In genomic region chr4:140242357-140243284, GRCh38 we compare ENCODE assay signal across 8 cellular contexts.
A peak's percentile ranks its signal among the peaks of the same experiment; 100 is the strongest.
DNase-seq lines count a peak whose midpoint lies in the region; ATAC-seq, FAIRE-seq and TF ChIP-seq lines count a peak whose summit lies in the region.

No MANE protein-coding gene starts in this region.

- no peak for TF ChIP-seq EP300 in GM12878 (IDR thresholded peaks at IDR 0.05; ENCODE audit: borderline replicate concordance in 1 of 2, control insufficient read depth in 1 of 2, low read depth in 2 of 2, low read length in 2 of 2)

- peaks cover 19% of the 10 kb centered on the region for H3K4me1 ChIP-seq in CD8-positive, alpha-beta T cell (ENCODE audit: insufficient read depth, low read length)
- peaks cover 14% of the 10 kb centered on the region for H3K4me1 ChIP-seq in GM12878 (ENCODE audit: control insufficient read depth, insufficient read depth, low read length)
- peaks cover 20 to 33% of the 10 kb centered on the region in 2 donors for H3K4me1 ChIP-seq in thoracic aorta (ENCODE audit: control insufficient read depth in 1 of 2, low read depth in 2 of 2)

- peak overlapping the region; percentile 25; the same call in 1 of the 2 replicates for H3K9ac ChIP-seq in GM12878 (ENCODE audit: control insufficient read depth, insufficient read depth, low read length)

- H3K4me2 ChIP-seq in GM12878 (ENCODE audit: control insufficient read depth, insufficient read depth) = peak overlapping the region; percentile 75

- H3K27ac ChIP-seq in CD8-positive, alpha-beta T cell (ENCODE audit: low read depth, low read length) = no peak overlapping the region
- H3K27ac ChIP-seq in GM12878 (ENCODE audit: control insufficient read depth, insufficient read depth) (no peak overlapping the region), thoracic aorta (peak overlapping the region; percentile 41 to 45)

- intact Hi-C loops in CD8-positive, alpha-beta T cell (cut with DNase I, micrococcal nuclease) = no loop called here
- intact Hi-C loops in GM12878 (cut with micrococcal nuclease; ENCODE audit: unreplicated experiment) = no loop called here

- ATAC-seq in CD8-positive, alpha-beta T cell = peak; percentile 42
- ATAC-seq in GM21390 (IDR thresholded peaks at IDR 0.05; ENCODE audit: unreplicated experiment) (peak; percentile 73), GM12878 (peak; percentile 79), thoracic aorta (ENCODE audit: insufficient number of reproducible peaks, low FRiP score, low read depth) (no peak)

- H3K9me3 Mint-ChIP-seq in CD8-positive, alpha-beta T cell = no peaks in the 10 kb centered on the region

- in situ Hi-C loops in GM12878 (cut with MboI) = no loop called here

- RAD21 ChIA-PET in GM12878 (lab: Charles Lee; ENCODE audit: unreplicated experiment) = interaction anchor here (1.0 to 1.5 kb wide), 3 partner anchors 11 to 263 kb away, joined by 3 read pairs; no protein-coding TSS in a partner anchor

- CTCF ChIA-PET in CD8-positive, alpha-beta T cell (lab: Charles Lee) = interaction anchor here (0.9 to 4.4 kb wide), 4 partner anchors 11 to 231 kb away, joined by 3 to 37 read pairs (median 4); no protein-coding TSS in a partner anchor
- CTCF ChIA-PET in GM12878 (lab: Yijun Ruan, JAX) = interaction anchor here (0.8 to 1.4 kb wide), 7 partner anchors 9 to 640 kb away, joined by 3 to 5 read pairs (median 4); no protein-coding TSS in a partner anchor

- no peak for DNase-seq in CD8-positive, alpha-beta T cell
- DNase-seq in Jurkat, Clone E6-1 (ENCODE audit: low read depth, low spot score) = peak; percentile 33
- DNase-seq in GM12878 (ENCODE audit: low read depth, low spot score) (no peak), thoracic aorta (ENCODE audit: low spot score) (no peak), D341Med (ENCODE audit: low spot score) (no peak), urothelium cell line (ENCODE audit: low spot score) (no peak)
- DNase-seq in NK-92 treated with Interleukin-12 subunit alpha and Interleukin-12 subunit beta, amount 100 ng/mL, for 24 hours (lab: John Stamatoyannopoulos, UW) = no peak

- no peak for TF ChIP-seq RAD21 in GM12878 (IDR thresholded peaks at IDR 0.05; ENCODE audit: insufficient read depth, low read depth, low read length)

- H3K27me3 ChIP-seq in CD8-positive, alpha-beta T cell (ENCODE audit: insufficient read depth, low read length) = no peaks in the 10 kb centered on the region
- peaks cover 4 to 6% of the 10 kb centered on the region in 2 experiments; a peak in 3 of 4 replicates for H3K27me3 ChIP-seq in GM12878 (replicated peaks in 1 of 2; ENCODE audit: control insufficient read depth in 2 of 2, insufficient read depth in 2 of 2, low read length in 1 of 2)
- H3K27me3 ChIP-seq in thoracic aorta (replicated peaks; ENCODE audit: insufficient read depth) = no peaks in the 10 kb centered on the region

- H3K27ac Mint-ChIP-seq in CD8-positive, alpha-beta T cell = peak overlapping the region; percentile 82

- FAIRE-seq in GM12878 (lab: Jason Lieb, UNC) (peak; percentile 44), urothelium cell line (lab: Jason Lieb, UNC) (no peak)

- H3K4me1 Mint-ChIP-seq in CD8-positive, alpha-beta T cell (ENCODE audit: low read depth) = peaks cover 30% of the 10 kb centered on the region

- H3K27me3 Mint-ChIP-seq in CD8-positive, alpha-beta T cell (ENCODE audit: low read depth) = peaks cover 2% of the 10 kb centered on the region

- no peaks in the 10 kb centered on the region for H3K79me2 ChIP-seq in GM12878 (ENCODE audit: control insufficient read depth, insufficient read depth, low read length)

- BruUV-seq in GM12878 (replicated peaks; lab: Mats Ljungman, UMichigan) = no TSS peak

- 47% methylated on average over 8 of the region's 8 CpGs for WGBS in GM12878 (ENCODE audit: insufficient coverage, insufficient replicate concordance, low lambda C conversion rate, missing lambda C conversion rate)

- POLR2A ChIA-PET in CD8-positive, alpha-beta T cell (lab: Charles Lee) = interaction anchor here (0.7 to 1.0 kb wide), 3 partner anchors 9 to 200 kb away, joined by 3 read pairs; no protein-coding TSS in a partner anchor
- POLR2A ChIA-PET in GM12878 (lab: Charles Lee) = no interaction called here

- H3K9me3 ChIP-seq in CD8-positive, alpha-beta T cell (ENCODE audit: low read length) = no peaks in the 10 kb centered on the region
- no peaks in the 10 kb centered on the region for H3K9me3 ChIP-seq in GM12878 (replicated peaks; ENCODE audit: control insufficient read depth, insufficient read depth, low read length)
- H3K9me3 ChIP-seq in thoracic aorta = no peaks in the 10 kb centered on the region

- H3K36me3 Mint-ChIP-seq in CD8-positive, alpha-beta T cell = no peaks in the 10 kb centered on the region

- H3K36me3 ChIP-seq in CD8-positive, alpha-beta T cell (ENCODE audit: insufficient read depth, low read length) = no peaks in the 10 kb centered on the region
- H3K36me3 ChIP-seq in GM12878 (ENCODE audit: control insufficient read depth in 2 of 2, insufficient read depth in 2 of 2, low read length in 1 of 2) = no peaks in the 10 kb centered on the region
- H3K36me3 ChIP-seq in thoracic aorta = no peaks in the 10 kb centered on the region

- peak overlapping the region; percentile 10 for H3K4me3 ChIP-seq in CD8-positive, alpha-beta T cell (ENCODE audit: low read depth, low read length)
- H3K4me3 ChIP-seq in Jurkat, Clone E6-1 (ENCODE audit: low read length) = no peak overlapping the region
- 0 out of 2 replicates have a peak overlapping the region, but pooled peaks have one; percentile 8 for H3K4me3 ChIP-seq in GM12878
- H3K4me3 ChIP-seq in thoracic aorta = peak overlapping the region; percentile 37

- TF ChIP-seq CTCF in CD8-positive, alpha-beta T cell (IDR thresholded peaks at IDR 0.05) = no peak
- TF ChIP-seq CTCF in GM12878 (IDR thresholded peaks at IDR 0.05 in 2 of 3, conservative IDR thresholded peaks at IDR 0.05 in 1 of 3; ENCODE audit: control insufficient read depth in 2 of 3, extremely low read depth in 1 of 3, insufficient read depth in 1 of 3, low read depth in 3 of 3, low read length in 3 of 3) (no peak), thoracic aorta (IDR thresholded peaks at IDR 0.05) (no peak)

- H4K20me1 ChIP-seq in GM12878 (ENCODE audit: control insufficient read depth, insufficient read depth) = no peaks in the 10 kb centered on the region

- H2AFZ ChIP-seq in GM12878 (ENCODE audit: control insufficient read depth, low read depth, low read length) = no peak overlapping the region

- no peak for TF ChIP-seq POLR2A in GM12878 (IDR thresholded peaks at IDR 0.05; ENCODE audit: low read depth, low read length)

- H3K4me3 Mint-ChIP-seq in CD8-positive, alpha-beta T cell = peak overlapping the region; percentile 57

- SMC1A ChIA-PET in GM12878 (lab: Charles Lee; ENCODE audit: uncharacterized antibody, unreplicated experiment) = interaction anchor here (0.7 to 1.2 kb wide), 3 partner anchors 8 to 22 kb away, joined by 3 to 7 read pairs (median 3); no protein-coding TSS in a partner anchor

TF ChIP-seq in GM12878, 131 proteins besides CTCF, POLR2A, EP300 and RAD21 (continues in another document):
- TF ChIP-seq NFIC (IDR thresholded peaks at IDR 0.05; ENCODE audit: low read depth, low read length) (no peak), JUNB (IDR thresholded peaks at IDR 0.05) (no peak), ZBTB11 (CRISPR knock-in tag; IDR thresholded peaks at IDR 0.05) (no peak), BCL11A (IDR thresholded peaks at IDR 0.05; ENCODE audit: low read depth, low read length) (no peak), JUND (IDR thresholded peaks at IDR 0.05; ENCODE audit: low read depth, low read length) (no peak), GATAD2B (conservative IDR thresholded peaks at IDR 0.05; ENCODE audit: low read depth) (no peak), KDM1A (IDR thresholded peaks at IDR 0.05; ENCODE audit: borderline replicate concordance) (no peak), ZZZ3 (IDR thresholded peaks at IDR 0.05; ENCODE audit: control insufficient read depth, insufficient read length, low read depth) (no peak), POU2F2 (IDR thresholded peaks at IDR 0.05; ENCODE audit: borderline replicate concordance, low read depth, low read length) (no peak), RBBP5 (conservative IDR thresholded peaks at IDR 0.05) (no peak), ZNF622 (IDR thresholded peaks at IDR 0.05) (no peak), USF1 (IDR thresholded peaks at IDR 0.05; ENCODE audit: borderline replicate concordance, extremely low read length, insufficient read depth, low read depth, low read length) (no peak), ETV6 (conservative IDR thresholded peaks at IDR 0.05 in 1 of 2, IDR thresholded peaks at IDR 0.05 in 1 of 2; ENCODE audit: borderline replicate concordance in 1 of 2, low read depth in 1 of 2) (no peak), PAX8 (IDR thresholded peaks at IDR 0.05) (no peak), SRF (IDR thresholded peaks at IDR 0.05; ENCODE audit: low read depth in 2 of 2, low read length in 2 of 2) (no peak)

Comparison
In these comparisons a context has a peak if more than half of its experiments do, and no peak if none do; other contexts are left out.
1. H3K27ac ChIP-seq: peak in thoracic aorta (2 of 2); none in CD8-positive, alpha-beta T cell (single experiment) and GM12878 (single experiment).